Comparison of ENCODE assay signal across 1 cellular context in genomic region chr15:59399465-59400102, GRCh38.
TF ChIP-seq lines count a peak whose summit lies in the region.

No MANE protein-coding gene starts in this region.

TF ChIP-seq in HepG2, 621 proteins besides CTCF, POLR2A, EP300 and RAD21 (continued from another document):
- TF ChIP-seq RERE (CRISPR knock-in tag; IDR thresholded peaks at IDR 0.05; ENCODE audit: low read depth) (no peak), HNRNPLL (IDR thresholded peaks at IDR 0.05; ENCODE audit: low read depth, low read length, poor library complexity, severe bottlenecking) (no peak), TEAD3 (CRISPR knock-in tag; optimal IDR thresholded peaks at IDR 0.05; ENCODE audit: borderline replicate concordance) (no peak), DBP (CRISPR knock-in tag; IDR thresholded peaks at IDR 0.05; ENCODE audit: not compliant biosample characterization) (no peak), ZBTB42 (CRISPR knock-in tag; IDR thresholded peaks at IDR 0.05) (no peak), NR2F2 (IDR thresholded peaks at IDR 0.05; ENCODE audit: borderline replicate concordance, low read depth) (no peak), SP140L (CRISPR knock-in tag; IDR thresholded peaks at IDR 0.05; ENCODE audit: borderline replicate concordance) (no peak), SNRNP70 (IDR thresholded peaks at IDR 0.05; ENCODE audit: low read depth, low read length) (no peak), RBAK (CRISPR knock-in tag; IDR thresholded peaks at IDR 0.05) (no peak), ZNF460 (CRISPR knock-in tag; IDR thresholded peaks at IDR 0.05; ENCODE audit: borderline replicate concordance) (no peak), ZNF850 (CRISPR knock-in tag; conservative IDR thresholded peaks at IDR 0.05) (no peak), GRHL1 (CRISPR knock-in tag; conservative IDR thresholded peaks at IDR 0.05) (no peak), ZNF558 (CRISPR knock-in tag; IDR thresholded peaks at IDR 0.05; ENCODE audit: borderline replicate concordance) (no peak), NPAS2 (CRISPR knock-in tag; IDR thresholded peaks at IDR 0.05; ENCODE audit: borderline replicate concordance) (no peak), ZFYVE20 (CRISPR knock-in tag; IDR thresholded peaks at IDR 0.05; ENCODE audit: borderline replicate concordance, low read depth) (no peak), MATR3 (CRISPR knock-in tag; IDR thresholded peaks at IDR 0.05) (no peak)
